ENCODE assay signal across 9 cellular contexts in the genomic region with DNA sequence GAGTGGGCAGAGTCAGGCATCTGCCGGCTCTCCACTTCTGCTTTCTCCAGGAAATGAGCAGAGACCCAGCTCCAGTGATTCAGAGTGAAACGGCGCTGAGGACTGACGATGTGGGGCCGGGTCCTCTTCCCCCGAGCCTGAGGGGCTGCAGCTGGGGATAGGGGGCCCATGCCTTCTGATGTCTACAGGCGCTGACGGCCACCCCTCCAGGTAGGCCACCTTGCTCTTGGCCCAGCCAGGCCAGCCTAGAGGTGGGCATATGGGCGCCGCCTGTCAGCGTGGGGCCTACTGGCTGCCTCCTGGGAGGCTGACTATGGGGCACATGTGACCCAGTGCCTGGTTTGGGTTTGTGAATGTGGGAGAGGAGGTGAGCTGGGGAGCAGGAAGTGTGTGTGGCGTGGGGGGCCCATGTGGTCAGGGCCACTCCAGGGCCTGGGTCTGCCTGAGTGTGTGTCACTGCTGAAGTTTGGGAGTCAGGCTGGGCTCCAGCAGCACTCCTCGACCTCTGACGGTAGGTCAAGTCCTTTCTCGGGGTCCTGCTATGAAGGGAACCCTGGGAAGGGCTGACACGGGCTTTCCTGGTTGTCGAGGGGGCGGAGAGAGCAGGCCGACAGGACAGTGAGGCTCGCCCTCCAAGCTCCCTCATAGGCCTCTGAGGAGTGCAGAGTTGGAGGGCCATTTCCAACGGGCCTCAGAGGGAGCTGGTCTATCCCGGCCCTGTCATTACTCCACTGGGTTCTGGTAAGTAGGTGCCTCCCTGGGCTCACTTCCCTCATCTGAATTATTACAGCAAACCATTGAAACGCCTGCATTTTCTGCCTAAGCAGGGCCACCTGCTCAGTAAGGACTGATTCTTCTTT. TPM values are rescaled to one million over a fixed set of nuclear protein-coding genes. Genes with fewer than 3 reads are reported as not detected.
DNase-seq lines count a peak whose midpoint lies in the region; ATAC-seq and TF ChIP-seq lines count a peak whose summit lies in the region.
"Had no signal": no experiment of that assay in that cellular context is flagged by ENCODE, and none has a peak within 500 bp of the region (broad histone marks: within the 10 kb centered on the region; RNA-seq: fewer than 3 reads in every experiment).

A gene with protein sequence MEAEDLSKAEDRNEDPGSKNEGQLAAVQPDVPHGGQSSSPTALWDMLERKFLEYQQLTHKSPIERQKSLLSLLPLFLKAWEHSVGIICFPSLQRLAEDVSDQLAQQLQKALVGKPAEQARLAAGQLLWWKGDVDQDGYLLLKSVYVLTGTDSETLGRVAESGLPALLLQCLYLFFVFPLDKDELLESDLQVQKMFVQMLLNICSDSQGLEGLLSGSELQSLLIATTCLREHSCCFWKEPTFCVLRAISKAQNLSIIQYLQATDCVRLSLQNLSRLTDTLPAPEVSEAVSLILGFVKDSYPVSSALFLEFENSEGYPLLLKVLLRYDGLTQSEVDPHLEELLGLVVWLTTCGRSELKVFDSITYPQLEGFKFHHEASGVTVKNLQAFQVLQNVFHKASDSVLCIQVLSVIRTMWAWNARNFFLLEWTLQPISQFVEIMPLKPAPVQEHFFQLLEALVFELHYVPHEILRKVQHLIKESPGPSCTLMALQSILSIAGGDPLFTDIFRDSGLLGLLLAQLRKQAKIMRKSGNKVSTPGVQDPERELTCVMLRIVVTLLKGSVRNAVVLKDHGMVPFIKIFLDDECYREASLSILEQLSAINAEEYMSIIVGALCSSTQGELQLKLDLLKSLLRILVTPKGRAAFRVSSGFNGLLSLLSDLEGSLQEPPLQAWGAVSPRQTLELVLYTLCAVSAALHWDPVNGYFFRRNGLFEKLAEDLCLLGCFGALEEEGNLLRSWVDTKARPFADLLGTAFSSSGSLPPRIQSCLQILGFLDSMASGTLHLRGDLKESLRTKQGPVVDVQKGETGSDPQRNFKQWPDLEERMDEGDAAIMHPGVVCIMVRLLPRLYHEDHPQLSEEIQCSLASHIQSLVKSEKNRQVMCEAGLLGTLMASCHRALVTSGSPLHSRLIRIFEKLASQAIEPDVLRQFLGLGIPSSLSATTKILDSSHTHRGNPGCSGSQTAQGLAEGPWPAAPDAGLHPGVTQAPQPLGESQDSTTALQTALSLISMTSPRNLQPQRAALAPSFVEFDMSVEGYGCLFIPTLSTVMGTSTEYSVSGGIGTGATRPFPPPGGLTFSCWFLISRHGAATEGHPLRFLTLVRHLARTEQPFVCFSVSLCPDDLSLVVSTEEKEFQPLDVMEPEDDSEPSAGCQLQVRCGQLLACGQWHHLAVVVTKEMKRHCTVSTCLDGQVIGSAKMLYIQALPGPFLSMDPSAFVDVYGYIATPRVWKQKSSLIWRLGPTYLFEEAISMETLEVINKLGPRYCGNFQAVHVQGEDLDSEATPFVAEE (N-terminal part only) (plus strand): TSS at position 82 of the 860 bp plus-strand sequence. CDS start 24,860 bp downstream, outside the sequence.

- intact Hi-C loops in gastrocnemius medialis (cut with DNase I; ENCODE audit: low total_unique reads): no loop called here

- H3K4me3 ChIP-seq in mononuclear cell (ENCODE audit: low read length): peak within 1 kb of the TSS; percentile 59
- H3K4me3 ChIP-seq in gastrocnemius medialis: peak within 1 kb of the TSS in 1 of 4 donors; percentile 23
- H3K4me3 ChIP-seq: cardiac muscle cell had no signal

- peak; percentile 6 for DNase-seq in SIG-M5 (lab: John Stamatoyannopoulos, UW)
- DNase-seq in central memory CD4-positive, alpha-beta T cell: no peak
- DNase-seq in gastrocnemius medialis: no peak
- DNase-seq in stimulated activated CD4-positive, alpha-beta T cell treated with anti-CD3 and anti-CD28 coated beads, Interleukin-12 subunit alpha, Interleukin-12 subunit beta, amount 100 ng/mL, for 4 hours: no peak
- no peak for DNase-seq in DMS153 (lab: John Stamatoyannopoulos, UW)

- ATAC-seq in GM18520 (IDR thresholded peaks at IDR 0.05; ENCODE audit: unreplicated experiment) (peak; percentile 31), HG02763 (IDR thresholded peaks at IDR 0.05; ENCODE audit: unreplicated experiment) (peak; percentile 61), gastrocnemius medialis (no peak)

- no peaks in the 10 kb centered on the region for H3K27me3 ChIP-seq in mononuclear cell (ENCODE audit: insufficient read depth, low read length)
- H3K27me3 ChIP-seq in gastrocnemius medialis: no peaks in the 10 kb centered on the region
- H3K27me3 ChIP-seq: cardiac muscle cell had no signal

- in situ Hi-C loops in gastrocnemius medialis (cut with MboI; ENCODE audit: low sequenced_read_pairs in 4 of 4): no loop called here

- no peak for TF ChIP-seq CTCF in gastrocnemius medialis (IDR thresholded peaks at IDR 0.05 in 4 of 5, conservative IDR thresholded peaks at IDR 0.05 in 1 of 5)

- TF ChIP-seq POLR2A in gastrocnemius medialis (IDR thresholded peaks at IDR 0.05): no peak

- H3K4me1 ChIP-seq in mononuclear cell (ENCODE audit: insufficient read depth, low read length) (peaks cover 31% of the 10 kb centered on the region), gastrocnemius medialis (no peaks in the 10 kb centered on the region)

- H3K36me3 ChIP-seq in gastrocnemius medialis: no peaks in the 10 kb centered on the region
- H3K36me3 ChIP-seq: cardiac muscle cell had no signal

- H3K9me3 ChIP-seq in mononuclear cell (ENCODE audit: low read depth, low read length) (no peaks in the 10 kb centered on the region), gastrocnemius medialis (no peaks in the 10 kb centered on the region)

- H3K27ac ChIP-seq in gastrocnemius medialis: no peak within 1 kb of the TSS
- H3K27ac ChIP-seq: cardiac muscle cell had no signal

RNA-seq across cellular contexts. Expression of the gene that starts here (rescaled TPM):
- 28.9 TPM for total RNA-seq in mononuclear cell
- under 1 TPM; 0.29 to 0.94 (median 0.59) TPM for total RNA-seq in gastrocnemius medialis
- total RNA-seq: cardiac muscle cell had no signal

Comparison
In these comparisons a context has a peak if more than half of its experiments do, and no peak if none do; other contexts are left out.
1. RNA of the gene that starts here (total RNA-seq): 28.9 TPM in mononuclear cell (single experiment); 0.29 to 0.94 TPM in gastrocnemius medialis; every median in the first group is over 10 times any median in the second.
2. ATAC-seq: peak in GM18520 (single experiment) and HG02763 (single experiment); none in gastrocnemius medialis (0 of 2).